ENCODE assay signal across 8 cellular contexts in genomic region chr11:313787-314547, GRCh38. TPM values are rescaled to one million over a fixed set of nuclear protein-coding genes. Genes with fewer than 3 reads are reported as not detected.
DNase-seq lines count a peak whose midpoint lies in the region; ATAC-seq, FAIRE-seq and TF ChIP-seq lines count a peak whose summit lies in the region.

Gene IFITM1 (plus strand): TSS chr11:314040. CDS start chr11:314171, 131 bp downstream.

- H3K4me3 Mint-ChIP-seq in HFFc6: peak within 1 kb of the TSS; percentile 91
- peak within 1 kb of the TSS; percentile 99 for H3K4me3 Mint-ChIP-seq in T-helper 17 cell
- peak within 1 kb of the TSS; percentile 99 for H3K4me3 Mint-ChIP-seq in stimulated activated naive CD8-positive, alpha-beta T cell treated with anti-CD3 and anti-CD28 coated beads, Interleukin-15, Interleukin-2, amounts not matched to agents 100 ng/mL and 50 ng/mL, for 24 hours

- DNase-seq in GF-D8 (lab: John Stamatoyannopoulos, UW) (peak; percentile 72), HFFc6 (peak; percentile 65), T-helper 17 cell (peak in 2 of 3 donors; percentile 38 to 46), bronchial epithelial cell (ENCODE audit: low read depth) (peak; percentile 70), kidney epithelial cell (ENCODE audit: low read depth) (peak; percentile 57)

- H3K36me3 Mint-ChIP-seq in HFFc6 (ENCODE audit: low read depth): peaks cover 8% of the 10 kb centered on the region; the same call in 1 of the 2 replicates
- peaks cover 10% of the 10 kb centered on the region for H3K36me3 Mint-ChIP-seq in T-helper 17 cell (ENCODE audit: low read depth)
- H3K36me3 Mint-ChIP-seq in stimulated activated naive CD8-positive, alpha-beta T cell treated with anti-CD3 and anti-CD28 coated beads, Interleukin-15, Interleukin-2, amounts not matched to agents 100 ng/mL and 50 ng/mL, for 24 hours (ENCODE audit: low read depth): peaks cover 30% of the 10 kb centered on the region

- H3K27me3 ChIP-seq in bronchial epithelial cell (ENCODE audit: control insufficient read depth, insufficient read depth, low read length) (peaks cover 2% of the 10 kb centered on the region), kidney epithelial cell (ENCODE audit: control insufficient read depth, insufficient read depth, low read length) (peaks cover 15% of the 10 kb centered on the region)

- ATAC-seq in T-helper 17 cell (peak; percentile 74), HG03460 (IDR thresholded peaks at IDR 0.05; ENCODE audit: unreplicated experiment) (no peak), GM21381 (IDR thresholded peaks at IDR 0.05; ENCODE audit: unreplicated experiment) (no peak)

- no peaks in the 10 kb centered on the region for H3K36me3 ChIP-seq in bronchial epithelial cell (ENCODE audit: control insufficient read depth, insufficient read depth, low read length)
- H3K36me3 ChIP-seq in kidney epithelial cell (ENCODE audit: control insufficient read depth, insufficient read depth, low read length): no peaks in the 10 kb centered on the region

- H3K4me1 Mint-ChIP-seq in HFFc6 (ENCODE audit: low read depth) (peaks cover 55% of the 10 kb centered on the region), T-helper 17 cell (peaks cover 49% of the 10 kb centered on the region)
- peaks cover 50% of the 10 kb centered on the region for H3K4me1 Mint-ChIP-seq in stimulated activated naive CD8-positive, alpha-beta T cell treated with anti-CD3 and anti-CD28 coated beads, Interleukin-15, Interleukin-2, amounts not matched to agents 100 ng/mL and 50 ng/mL, for 24 hours (ENCODE audit: low read depth)

- H3K9me3 Mint-ChIP-seq in HFFc6: no peaks in the 10 kb centered on the region
- no peaks in the 10 kb centered on the region for H3K9me3 Mint-ChIP-seq in stimulated activated naive CD8-positive, alpha-beta T cell treated with anti-CD3 and anti-CD28 coated beads, Interleukin-15, Interleukin-2, amounts not matched to agents 100 ng/mL and 50 ng/mL, for 24 hours

- no peak for FAIRE-seq in bronchial epithelial cell (lab: Jason Lieb, UNC)

- H3K9me3 ChIP-seq in T-helper 17 cell (ENCODE audit: control insufficient read depth, low read length, poor library complexity, severe bottlenecking): no peaks in the 10 kb centered on the region

- H3K4me3 ChIP-seq in bronchial epithelial cell (ENCODE audit: low read depth, low read length): peak within 1 kb of the TSS; percentile 27
- H3K4me3 ChIP-seq in kidney epithelial cell (ENCODE audit: low read depth, low read length): peak within 1 kb of the TSS; percentile 54

- H3K27ac Mint-ChIP-seq in HFFc6 (peak within 1 kb of the TSS; percentile 89), T-helper 17 cell (peak within 1 kb of the TSS; percentile 98)
- H3K27ac Mint-ChIP-seq in stimulated activated naive CD8-positive, alpha-beta T cell treated with anti-CD3 and anti-CD28 coated beads, Interleukin-15, Interleukin-2, amounts not matched to agents 100 ng/mL and 50 ng/mL, for 24 hours: peak within 1 kb of the TSS; percentile 98

- H3K27me3 Mint-ChIP-seq in HFFc6 (ENCODE audit: insufficient read depth): peaks cover 9% of the 10 kb centered on the region
- no peaks in the 10 kb centered on the region for H3K27me3 Mint-ChIP-seq in T-helper 17 cell
- H3K27me3 Mint-ChIP-seq in stimulated activated naive CD8-positive, alpha-beta T cell treated with anti-CD3 and anti-CD28 coated beads, Interleukin-15, Interleukin-2, amounts not matched to agents 100 ng/mL and 50 ng/mL, for 24 hours: no peaks in the 10 kb centered on the region

- TF ChIP-seq CTCF in HFFc6 (IDR thresholded peaks at IDR 0.05) (no peak), bronchial epithelial cell (IDR thresholded peaks at IDR 0.05; ENCODE audit: insufficient read depth, low read length, severe bottlenecking) (no peak), kidney epithelial cell (IDR thresholded peaks at IDR 0.05; ENCODE audit: insufficient read depth, low read length, poor library complexity, severe bottlenecking) (no peak)

RNA-seq across cellular contexts. Expression of gene IFITM1, which starts in this region (rescaled TPM):
- 10 to 100 TPM; 23.5 to 36.1 (median 30.0) TPM for total RNA-seq in HFFc6 (2021; fragmentation: NEBNext Ultra II Directional; extraction: Animal tissue kit (Norgen Biotek cat#: 25700))
- 100 to 1,000 TPM; 344 to 363 TPM for total RNA-seq in T-helper 17 cell
- 1.2 and 1.8 TPM in 2 replicates for total RNA-seq in bronchial epithelial cell
- total RNA-seq in kidney epithelial cell: 38.2 and 42.4 TPM in 2 replicates
